In genomic region chr10:81914736-81915510, GRCh38 we compare ENCODE assay signal across 37 cellular contexts. TPM values are rescaled to one million over a fixed set of nuclear protein-coding genes. Genes with fewer than 3 reads are reported as not detected.
"Had no signal": no experiment of that assay in that cellular context is flagged by ENCODE, and none has a peak within 500 bp of the region (broad histone marks: within the 10 kb centered on the region; RNA-seq: fewer than 3 reads in every experiment).

No MANE protein-coding gene starts in this region.

- H3K4me1 ChIP-seq: adrenal gland, ascending aorta, breast epithelium, colonic mucosa, foreskin keratinocyte, heart left ventricle had no signal

- ATAC-seq: activated CD4-positive, alpha-beta T cell treated with anti-CD3 and anti-CD28 coated beads for 36 hours; activated CD8-positive, alpha-beta memory T cell treated with anti-CD3 and anti-CD28 coated beads, Interleukin-2, amount 10 ng/mL, durations not matched to agents 7 days and 5 days; activated CD8-positive, alpha-beta T cell treated with anti-CD3 and anti-CD28 coated beads, Interleukin-2, amount 10 ng/mL, durations not matched to agents 7 days and 5 days; activated naive CD8-positive, alpha-beta T cell treated with anti-CD3 and anti-CD28 coated beads, Interleukin-2, amount 50 U/mL, for 24 hours; esophagus mucosa; foreskin keratinocyte; heart left ventricle; T-helper 17 cell had no signal

- H3K27me3 ChIP-seq: adrenal gland, ascending aorta, breast epithelium, cardiac muscle cell, colonic mucosa, foreskin keratinocyte, heart left ventricle had no signal

- H3K36me3 Mint-ChIP-seq: activated CD4-positive, alpha-beta memory T cell treated with anti-CD3 and anti-CD28 coated beads for 36 hours; activated CD8-positive, alpha-beta memory T cell treated with anti-CD3 and anti-CD28 coated beads, Interleukin-2, amount 10 ng/mL, durations not matched to agents 7 days and 5 days; activated naive CD4-positive, alpha-beta T cell treated with anti-CD3 and anti-CD28 coated beads, Interleukin-2, amount 50 U/mL, for 24 hours; activated naive CD8-positive, alpha-beta T cell treated with anti-CD3 and anti-CD28 coated beads for 36 hours had no signal

- FAIRE-seq: endometrium had no signal

- H3K9me3 Mint-ChIP-seq: activated CD4-positive, alpha-beta T cell treated with anti-CD3 and anti-CD28 coated beads, Interleukin-2, amount 10 ng/mL, durations not matched to agents 24 days and 14 days; activated naive CD4-positive, alpha-beta T cell treated with anti-CD3 and anti-CD28 coated beads for 36 hours; activated naive CD4-positive, alpha-beta T cell treated with anti-CD3 and anti-CD28 coated beads, Interleukin-2, amount 50 U/mL, for 24 hours; activated naive CD8-positive, alpha-beta T cell treated with anti-CD3 and anti-CD28 coated beads for 36 hours; activated naive CD8-positive, alpha-beta T cell treated with anti-CD3 and anti-CD28 coated beads, Interleukin-2, amount 50 U/mL, for 24 hours; activated T-helper 1 cell treated with anti-CD3 and anti-CD28 coated beads, Interleukin-12 subunit alpha, Interleukin-12 subunit beta, Interleukin-2, Interleukin-4 antibody, amounts not matched to agents 30 ng/mL and 10 ng/mL and 1 ng/mL, durations not matched to agents 14 hours and 24 hours and 36 hours; activated T-helper 2 cell treated with anti-CD3 and anti-CD28 coated beads, Interferon-gamma antibody, Interleukin-2, Interleukin-4, amounts not matched to agents 10 μg/mL and 5 μg/mL and 100 μg/mL, durations not matched to agents 14 hours and 24 hours and 36 hours; brain; T-helper 2 cell treated with Interferon-gamma antibody and Interleukin-4, amounts not matched to agents 5 μg/mL and 100 μg/mL, for 36 hours had no signal

- DNase-seq: activated CD4-positive, alpha-beta memory T cell treated with anti-CD3 and anti-CD28 coated beads for 36 hours; activated CD4-positive, alpha-beta T cell treated with anti-CD3 and anti-CD28 coated beads for 36 hours; activated CD4-positive, alpha-beta T cell treated with anti-CD3 and anti-CD28 coated beads, Interleukin-2, amount 10 ng/mL, durations not matched to agents 24 days and 14 days; activated CD4-positive, CD25-positive, alpha-beta regulatory T cell; activated CD4-positive, CD25-positive, alpha-beta regulatory T cell treated with anti-CD3 and anti-CD28 coated beads, Interleukin-2, amount 50 U/mL, for 72 hours; activated CD8-positive, alpha-beta memory T cell treated with anti-CD3 and anti-CD28 coated beads, Interleukin-2, amount 10 ng/mL, durations not matched to agents 7 days and 5 days; activated CD8-positive, alpha-beta memory T cell treated with anti-CD3 and anti-CD28 coated beads, Interleukin-2, amount 50 U/mL, for 4 hours; activated CD8-positive, alpha-beta T cell treated with anti-CD3 and anti-CD28 coated beads, Interleukin-2, amount 10 ng/mL, durations not matched to agents 7 days and 5 days; activated effector memory CD4-positive, alpha-beta T cell treated with anti-CD3 and anti-CD28 coated beads, Interleukin-2, amount 50 U/mL, for 16 hours; activated naive CD4-positive, alpha-beta T cell treated with anti-CD3 and anti-CD28 coated beads for 36 hours; activated naive CD8-positive, alpha-beta T cell treated with anti-CD3 and anti-CD28 coated beads for 36 hours; activated naive CD8-positive, alpha-beta T cell treated with anti-CD3 and anti-CD28 coated beads, Interleukin-2, amount 50 U/mL, for 24 hours; activated T-cell treated with anti-CD3 and anti-CD28 coated beads, Interleukin-2, amount 50 U/mL, for 1 hour; activated T-cell treated with anti-CD3 and anti-CD28 coated beads, Interleukin-2, amount 50 U/mL, for 48 hours; adrenal gland; central memory CD4-positive, alpha-beta T cell; cerebellar nuclear complex; colonic mucosa; effector CD8-positive, alpha-beta T cell; foreskin keratinocyte; glutamatergic neuron; heart left ventricle; hypothalamus; T-helper 17 cell; T1000; WERI-Rb-1 had no signal

- H3K4me3 Mint-ChIP-seq: activated CD4-positive, alpha-beta memory T cell treated with anti-CD3 and anti-CD28 coated beads for 36 hours; activated CD4-positive, alpha-beta T cell treated with anti-CD3 and anti-CD28 coated beads for 36 hours; activated CD4-positive, alpha-beta T cell treated with anti-CD3 and anti-CD28 coated beads, Interleukin-2, amount 10 ng/mL, durations not matched to agents 24 days and 14 days; activated CD8-positive, alpha-beta memory T cell treated with anti-CD3 and anti-CD28 coated beads, Interleukin-2, amount 10 ng/mL, durations not matched to agents 7 days and 5 days; activated CD8-positive, alpha-beta T cell treated with anti-CD3 and anti-CD28 coated beads, Interleukin-2, amount 10 ng/mL, durations not matched to agents 7 days and 5 days; activated naive CD4-positive, alpha-beta T cell treated with anti-CD3 and anti-CD28 coated beads for 36 hours; activated naive CD4-positive, alpha-beta T cell treated with anti-CD3 and anti-CD28 coated beads, Interleukin-2, amount 50 U/mL, for 24 hours; activated naive CD8-positive, alpha-beta T cell treated with anti-CD3 and anti-CD28 coated beads for 36 hours; activated naive CD8-positive, alpha-beta T cell treated with anti-CD3 and anti-CD28 coated beads, Interleukin-2, amount 50 U/mL, for 24 hours; activated T-helper 1 cell treated with anti-CD3 and anti-CD28 coated beads, Interleukin-12 subunit alpha, Interleukin-12 subunit beta, Interleukin-2, Interleukin-4 antibody, amounts not matched to agents 30 ng/mL and 10 ng/mL and 1 ng/mL, durations not matched to agents 14 hours and 24 hours and 36 hours; brain; T-helper 17 cell; T-helper 2 cell treated with Interferon-gamma antibody and Interleukin-4, amounts not matched to agents 5 μg/mL and 100 μg/mL, for 36 hours had no signal

- H3K27me3 Mint-ChIP-seq: activated CD4-positive, alpha-beta memory T cell treated with anti-CD3 and anti-CD28 coated beads for 36 hours; activated CD4-positive, alpha-beta T cell treated with anti-CD3 and anti-CD28 coated beads for 36 hours; activated CD4-positive, alpha-beta T cell treated with anti-CD3 and anti-CD28 coated beads, Interleukin-2, amount 10 ng/mL, durations not matched to agents 24 days and 14 days; activated CD8-positive, alpha-beta memory T cell treated with anti-CD3 and anti-CD28 coated beads, Interleukin-2, amount 10 ng/mL, durations not matched to agents 7 days and 5 days; activated naive CD4-positive, alpha-beta T cell treated with anti-CD3 and anti-CD28 coated beads, Interleukin-2, amount 50 U/mL, for 24 hours; activated naive CD8-positive, alpha-beta T cell treated with anti-CD3 and anti-CD28 coated beads for 36 hours; activated naive CD8-positive, alpha-beta T cell treated with anti-CD3 and anti-CD28 coated beads, Interleukin-2, amount 50 U/mL, for 24 hours; brain; T-helper 17 cell had no signal

- H3K4me1 Mint-ChIP-seq: activated CD4-positive, alpha-beta T cell treated with anti-CD3 and anti-CD28 coated beads for 36 hours; activated CD4-positive, alpha-beta T cell treated with anti-CD3 and anti-CD28 coated beads, Interleukin-2, amount 10 ng/mL, durations not matched to agents 24 days and 14 days; activated CD8-positive, alpha-beta memory T cell treated with anti-CD3 and anti-CD28 coated beads, Interleukin-2, amount 10 ng/mL, durations not matched to agents 7 days and 5 days; activated naive CD4-positive, alpha-beta T cell treated with anti-CD3 and anti-CD28 coated beads, Interleukin-2, amount 50 U/mL, for 24 hours; activated naive CD8-positive, alpha-beta T cell treated with anti-CD3 and anti-CD28 coated beads for 36 hours; activated naive CD8-positive, alpha-beta T cell treated with anti-CD3 and anti-CD28 coated beads, Interleukin-2, amount 50 U/mL, for 24 hours; T-helper 17 cell had no signal

- H3K27ac ChIP-seq: adrenal gland, ascending aorta, breast epithelium, cardiac muscle cell, colonic mucosa, foreskin keratinocyte, heart left ventricle, WERI-Rb-1 had no signal

- H3K36me3 ChIP-seq: adrenal gland, ascending aorta, breast epithelium, cardiac muscle cell, colonic mucosa, heart left ventricle, WERI-Rb-1 had no signal

- H3K9me3 ChIP-seq: adrenal gland, ascending aorta, breast epithelium, colonic mucosa, heart left ventricle had no signal

- H3K27ac Mint-ChIP-seq: activated CD4-positive, alpha-beta memory T cell treated with anti-CD3 and anti-CD28 coated beads for 36 hours; activated CD4-positive, alpha-beta T cell treated with anti-CD3 and anti-CD28 coated beads for 36 hours; activated CD4-positive, alpha-beta T cell treated with anti-CD3 and anti-CD28 coated beads, Interleukin-2, amount 10 ng/mL, durations not matched to agents 24 days and 14 days; activated CD8-positive, alpha-beta memory T cell treated with anti-CD3 and anti-CD28 coated beads, Interleukin-2, amount 10 ng/mL, durations not matched to agents 7 days and 5 days; activated CD8-positive, alpha-beta T cell treated with anti-CD3 and anti-CD28 coated beads, Interleukin-2, amount 10 ng/mL, durations not matched to agents 7 days and 5 days; activated naive CD4-positive, alpha-beta T cell treated with anti-CD3 and anti-CD28 coated beads for 36 hours; activated naive CD4-positive, alpha-beta T cell treated with anti-CD3 and anti-CD28 coated beads, Interleukin-2, amount 50 U/mL, for 24 hours; activated naive CD8-positive, alpha-beta T cell treated with anti-CD3 and anti-CD28 coated beads for 36 hours; activated naive CD8-positive, alpha-beta T cell treated with anti-CD3 and anti-CD28 coated beads, Interleukin-2, amount 50 U/mL, for 24 hours; activated T-helper 1 cell treated with anti-CD3 and anti-CD28 coated beads, Interleukin-12 subunit alpha, Interleukin-12 subunit beta, Interleukin-2, Interleukin-4 antibody, amounts not matched to agents 30 ng/mL and 10 ng/mL and 1 ng/mL, durations not matched to agents 14 hours and 24 hours and 36 hours; activated T-helper 2 cell treated with anti-CD3 and anti-CD28 coated beads, Interferon-gamma antibody, Interleukin-2, Interleukin-4, amounts not matched to agents 10 μg/mL and 5 μg/mL and 100 μg/mL, durations not matched to agents 14 hours and 24 hours and 36 hours; brain; T-helper 17 cell; T-helper 2 cell treated with Interferon-gamma antibody and Interleukin-4, amounts not matched to agents 5 μg/mL and 100 μg/mL, for 36 hours had no signal

- H3K4me3 ChIP-seq: adrenal gland, ascending aorta, breast epithelium, cardiac muscle cell, colonic mucosa, heart left ventricle had no signal

RNA-seq across cellular contexts. Expression of gene NRG3, which starts 39.9 kb away (rescaled TPM):
- total RNA-seq: activated CD4-positive, alpha-beta memory T cell treated with anti-CD3 and anti-CD28 coated beads for 36 hours; activated CD4-positive, alpha-beta T cell treated with anti-CD3 and anti-CD28 coated beads for 36 hours; activated CD4-positive, alpha-beta T cell treated with anti-CD3 and anti-CD28 coated beads, Interleukin-2, amount 10 ng/mL, durations not matched to agents 24 days and 14 days; activated CD8-positive, alpha-beta memory T cell treated with anti-CD3 and anti-CD28 coated beads for 36 hours; activated CD8-positive, alpha-beta memory T cell treated with anti-CD3 and anti-CD28 coated beads, Interleukin-2, amount 10 ng/mL, durations not matched to agents 7 days and 5 days; activated CD8-positive, alpha-beta T cell treated with anti-CD3 and anti-CD28 coated beads, Interleukin-2, amount 10 ng/mL, durations not matched to agents 7 days and 5 days; activated naive CD4-positive, alpha-beta T cell treated with anti-CD3 and anti-CD28 coated beads for 36 hours; activated naive CD8-positive, alpha-beta T cell treated with anti-CD3 and anti-CD28 coated beads for 36 hours; activated T-helper 1 cell treated with anti-CD3 and anti-CD28 coated beads, Interleukin-12 subunit alpha, Interleukin-12 subunit beta, Interleukin-2, Interleukin-4 antibody, amounts not matched to agents 30 ng/mL and 10 ng/mL and 1 ng/mL, durations not matched to agents 14 hours and 24 hours and 36 hours; activated T-helper 2 cell treated with anti-CD3 and anti-CD28 coated beads, Interferon-gamma antibody, Interleukin-2, Interleukin-4, amounts not matched to agents 10 μg/mL and 5 μg/mL and 100 μg/mL, durations not matched to agents 14 hours and 24 hours and 36 hours; esophagus mucosa; foreskin keratinocyte; T-helper 17 cell had no signal
- polyA plus RNA-seq: foreskin keratinocyte had no signal
